Comparison of ENCODE assay signal across 8 cellular contexts in the genomic region with DNA sequence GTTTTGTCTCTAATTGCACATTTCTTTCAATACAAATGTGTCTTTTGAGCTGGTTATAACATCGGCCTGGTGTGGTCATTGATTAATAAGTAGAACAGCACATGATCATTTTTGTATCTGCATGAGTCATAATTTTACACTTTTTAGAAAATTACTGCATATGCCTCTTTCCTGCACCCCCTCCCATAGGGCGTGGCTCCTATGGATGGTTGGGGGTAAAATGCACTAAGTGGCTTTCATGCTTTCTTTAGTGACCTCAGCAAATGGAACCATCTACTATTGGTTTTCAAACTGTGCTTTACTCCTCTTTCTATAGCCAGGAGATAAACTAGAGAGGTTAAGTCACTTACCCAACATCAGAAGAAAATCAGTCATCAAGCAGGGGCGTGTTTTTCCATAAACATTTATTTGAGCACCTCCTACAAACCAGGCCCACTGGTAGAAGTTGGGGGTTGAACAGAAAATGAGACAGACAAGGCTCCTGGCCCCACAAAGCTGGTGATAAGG. TPM values are rescaled to one million over a fixed set of nuclear protein-coding genes. Genes with fewer than 3 reads are reported as not detected.
A peak's percentile ranks its signal among the peaks of the same experiment; 100 is the strongest.
DNase-seq lines count a peak whose midpoint lies in the region; ATAC-seq and TF ChIP-seq lines count a peak whose summit lies in the region.
"Had no signal": no experiment of that assay in that cellular context is flagged by ENCODE, and none has a peak within 500 bp of the region (broad histone marks: within the 10 kb centered on the region; RNA-seq: fewer than 3 reads in every experiment).

No MANE protein-coding gene starts in this region.

- no peaks in the 10 kb centered on the region for H3K27me3 Mint-ChIP-seq in effector memory CD8-positive, alpha-beta T cell

- no TSS peak for BruUV-seq in PC-9 (replicated peaks; lab: Mats Ljungman, UMichigan)

- no peaks in the 10 kb centered on the region for H3K9me3 ChIP-seq in PC-9 (ENCODE audit: insufficient read depth, low read depth)

- peak overlapping the region; percentile 95 to 96 for H3K4me3 Mint-ChIP-seq in effector memory CD8-positive, alpha-beta T cell

- H3K27ac Mint-ChIP-seq in effector memory CD8-positive, alpha-beta T cell: peak overlapping the region; percentile 95

- TF ChIP-seq POLR2A in GM18526 (IDR thresholded peaks at IDR 0.05; ENCODE audit: extremely low read depth, insufficient read length): peak; percentile 4

- no peaks in the 10 kb centered on the region for H3F3A ChIP-seq in PC-9 (ENCODE audit: insufficient read depth, low read depth)

- no peaks in the 10 kb centered on the region for H3K27me3 ChIP-seq in PC-9 (ENCODE audit: insufficient read depth, low read depth)

- H3K4me1 Mint-ChIP-seq in effector memory CD8-positive, alpha-beta T cell (ENCODE audit: low read depth in 2 of 2): peaks cover 79 to 85% of the 10 kb centered on the region in 2 donors

- no peaks in the 10 kb centered on the region for H4K20me1 ChIP-seq in PC-9 (ENCODE audit: insufficient read depth)

- H3K27ac ChIP-seq in PC-9: no peak overlapping the region

- ATAC-seq in effector memory CD8-positive, alpha-beta T cell (replicated peaks): no peak

- H3K4me3 ChIP-seq in PC-9: no peak overlapping the region

- no peaks in the 10 kb centered on the region for H3K9me3 Mint-ChIP-seq in effector memory CD8-positive, alpha-beta T cell

- TF ChIP-seq CTCF in PC-9 (conservative IDR thresholded peaks at IDR 0.05): no peak

- H2AFZ ChIP-seq in PC-9: no peak overlapping the region

- CTCF ChIA-PET in PC-9 (lab: Charles Lee): no interaction called here

- no peaks in the 10 kb centered on the region for H3K4me1 ChIP-seq in PC-9 (replicated peaks; ENCODE audit: insufficient read depth)

- H3K4me2 ChIP-seq in PC-9: no peak overlapping the region

- no peaks in the 10 kb centered on the region for H3K79me2 ChIP-seq in PC-9 (ENCODE audit: low read depth)

- peaks cover 39% of the 10 kb centered on the region for H3K36me3 Mint-ChIP-seq in effector memory CD8-positive, alpha-beta T cell (ENCODE audit: insufficient read depth)

- peak; percentile 69 for DNase-seq in activated CD4-positive, alpha-beta T cell treated with anti-CD3 and anti-CD28 coated beads for 48 hours
- DNase-seq in effector memory CD8-positive, alpha-beta T cell: no peak
- DNase-seq in stimulated activated CD8-positive, alpha-beta memory T cell treated with anti-CD3 and anti-CD28 coated beads, Interleukin-2, amount 100 ng/mL, for 48 hours (ENCODE audit: low read depth in 2 of 2): peak; percentile 47 to 50
- DNase-seq in PC-9: no peak
- DNase-seq in NCI-H524 (lab: John Stamatoyannopoulos, UW): no peak
- DNase-seq in inferior parietal cortex (ENCODE audit: extremely low spot score): no peak
- DNase-seq: NCI-H510A treated with DMSO at 0.1 percent for 48 hours had no signal

- H3K36me3 ChIP-seq in PC-9 (ENCODE audit: low read depth): no peaks in the 10 kb centered on the region

- intact Hi-C loops in PC-9 (cut with micrococcal nuclease; ENCODE audit: unreplicated experiment): no loop called here

- POLR2A ChIA-PET in PC-9 (lab: Charles Lee; ENCODE audit: unreplicated experiment): no interaction called here

- H3K9me2 ChIP-seq in PC-9 (ENCODE audit: insufficient read depth): no peaks in the 10 kb centered on the region

RNA-seq across cellular contexts. Expression of a gene that starts 3.8 kb away (rescaled TPM):
- 18.0 and 22.4 TPM in 2 replicates for total RNA-seq in PC-9 (2021)

Comparison
In these comparisons a context has a peak if more than half of its experiments do, and no peak if none do; other contexts are left out.
1. DNase-seq: peak in activated CD4-positive, alpha-beta T cell treated with anti-CD3 and anti-CD28 coated beads for 48 hours (single experiment) and stimulated activated CD8-positive, alpha-beta memory T cell treated with anti-CD3 and anti-CD28 coated beads, Interleukin-2, amount 100 ng/mL, for 48 hours (2 of 2); none in effector memory CD8-positive, alpha-beta T cell (0 of 3), PC-9 (0 of 2), NCI-H524 (0 of 2) and inferior parietal cortex (single experiment).